15 cellular contexts compared by ENCODE assay signal in the genomic region with DNA sequence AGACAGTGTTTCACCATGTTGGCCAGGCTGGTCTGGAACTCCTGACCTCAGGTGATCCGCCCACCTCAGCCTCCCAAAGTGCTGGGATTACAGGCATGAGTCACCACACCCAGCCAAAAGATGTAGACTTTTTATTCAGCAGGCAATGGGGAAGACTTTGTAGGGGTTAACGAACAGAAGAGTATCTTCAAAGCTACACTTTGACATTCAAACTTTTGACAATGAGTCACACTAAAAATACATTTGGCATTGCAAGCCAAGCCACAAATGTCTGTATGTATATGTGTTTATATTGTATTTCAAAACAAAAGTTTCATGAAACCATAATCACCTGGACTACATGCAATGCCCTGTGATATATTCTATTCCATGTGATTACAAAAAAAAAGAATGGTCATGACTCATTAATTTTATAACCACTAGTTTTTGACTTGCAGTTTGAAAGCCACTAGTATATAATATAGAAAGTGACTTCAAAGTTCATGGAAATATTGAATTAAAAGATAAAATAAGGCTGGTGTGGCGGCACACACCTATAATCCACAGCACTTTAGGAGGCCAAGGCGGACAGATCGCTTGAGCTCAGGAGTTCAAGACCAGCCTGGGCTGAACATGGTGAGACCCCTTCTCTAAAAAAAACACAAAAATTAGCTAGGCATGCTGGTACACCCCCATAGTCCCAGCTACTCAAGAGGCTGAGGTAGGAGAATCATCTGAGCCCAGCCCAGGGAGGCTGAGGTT. TPM values are rescaled to one million over a fixed set of nuclear protein-coding genes. Genes with fewer than 3 reads are reported as not detected.
DNase-seq lines count a peak whose midpoint lies in the region; ATAC-seq and TF ChIP-seq lines count a peak whose summit lies in the region.
"Had no signal": no experiment of that assay in that cellular context is flagged by ENCODE, and none has a peak within 500 bp of the region (broad histone marks: within the 10 kb centered on the region; RNA-seq: fewer than 3 reads in every experiment).

No MANE protein-coding gene starts in this region.

- H3K79me2 ChIP-seq in HCT116 (ENCODE audit: insufficient read depth, low read length) = peaks cover under 1% of the 10 kb centered on the region; the same call in 1 of the 2 replicates

- H3K4me1 Mint-ChIP-seq in Caco-2 (ENCODE audit: low read depth, unreplicated experiment) = no peaks in the 10 kb centered on the region
- H3K4me1 Mint-ChIP-seq in activated naive CD8-positive, alpha-beta T cell treated with anti-CD3 and anti-CD28 coated beads for 36 hours = peaks cover 49% of the 10 kb centered on the region
- peaks cover 16 to 44% (median 23%) of the 10 kb centered on the region in 3 donors for H3K4me1 Mint-ChIP-seq in CD8-positive, alpha-beta memory T cell
- H3K4me1 Mint-ChIP-seq: GM23338 had no signal

- POLR2A ChIA-PET in Caco-2 (lab: Charles Lee) = interaction anchor here (2.0 kb wide), 1 partner anchor 8 kb away, joined by 8 read pairs; a partner anchor contains a TSS
- POLR2A ChIA-PET in HCT116 (lab: Charles Lee) = interaction anchor here (0.6 to 1.6 kb wide), 2 partner anchors 8 to 49 kb away, joined by 4 to 5 read pairs; a partner anchor contains a TSS
- POLR2A ChIA-PET in CD8-positive, alpha-beta memory T cell (lab: Charles Lee) = no interaction called here

- H3K4me1 ChIP-seq in Caco-2 (no peaks in the 10 kb centered on the region), HCT116 (ENCODE audit: control insufficient read depth in 1 of 2, insufficient read depth in 2 of 2, low read length in 2 of 2) (peaks cover 7 to 16% of the 10 kb centered on the region in 2 experiments), foreskin keratinocyte (no peaks in the 10 kb centered on the region), SJCRH30 (no peaks in the 10 kb centered on the region)
- peaks cover 5% of the 10 kb centered on the region for H3K4me1 ChIP-seq in CD8-positive, alpha-beta memory T cell (ENCODE audit: insufficient read depth, low read length)
- H3K4me1 ChIP-seq: left ventricle myocardium inferior, sigmoid colon had no signal

- no peak overlapping the region for H3K27ac ChIP-seq in HCT116 (ENCODE audit: low read depth, low read length)
- H3K27ac ChIP-seq in foreskin keratinocyte = no peak overlapping the region
- H3K27ac ChIP-seq in CD8-positive, alpha-beta memory T cell (ENCODE audit: low read depth, low read length) = no peak overlapping the region
- H3K27ac ChIP-seq in SJCRH30 = no peak overlapping the region
- H3K27ac ChIP-seq: left ventricle myocardium inferior, sigmoid colon had no signal

- H3K36me3 ChIP-seq in Caco-2 (ENCODE audit: control insufficient read depth, insufficient read depth, low read length) (no peaks in the 10 kb centered on the region), HCT116 (ENCODE audit: control insufficient read depth in 1 of 2, insufficient read depth in 2 of 2, low read length in 2 of 2) (peaks cover 28 to 50% of the 10 kb centered on the region in 2 experiments), SJCRH30 (peaks cover 63% of the 10 kb centered on the region)
- peaks cover 36% of the 10 kb centered on the region for H3K36me3 ChIP-seq in CD8-positive, alpha-beta memory T cell (ENCODE audit: insufficient read depth, low read length)

- H2AFZ ChIP-seq in HCT116 (ENCODE audit: low read depth, low read length, poor library complexity, severe bottlenecking) = no peak overlapping the region
- H2AFZ ChIP-seq: GM23338 had no signal

- no peak for TF ChIP-seq POLR2A in HCT116 (IDR thresholded peaks at IDR 0.05; ENCODE audit: borderline replicate concordance, extremely low read depth, insufficient read depth, insufficient read length)

- no peak for DNase-seq in Caco-2
- DNase-seq in HCT116 (ENCODE audit: low read depth, low spot score) = no peak
- peak; percentile 34 for DNase-seq in activated naive CD8-positive, alpha-beta T cell treated with anti-CD3 and anti-CD28 coated beads for 36 hours
- peak; percentile 20 for DNase-seq in foreskin keratinocyte
- no peak for DNase-seq in CD8-positive, alpha-beta memory T cell
- no peak for DNase-seq in SJCRH30
- DNase-seq in NCI-H446 treated with DMSO at 0.1 percent for 48 hours (lab: John Stamatoyannopoulos, UW) = no peak
- DNase-seq: caudate nucleus; CD4-positive, alpha-beta memory T cell; left ventricle myocardium inferior; naive thymus-derived CD4-positive, alpha-beta T cell; NCI-H2107; Right ventricle myocardium superior; sigmoid colon had no signal

- no peak overlapping the region for H3K9ac ChIP-seq in HCT116 (ENCODE audit: low read length)

- H3K27ac Mint-ChIP-seq in Caco-2 (ENCODE audit: unreplicated experiment) = peak overlapping the region; percentile 32
- peak overlapping the region; percentile 89 for H3K27ac Mint-ChIP-seq in activated naive CD8-positive, alpha-beta T cell treated with anti-CD3 and anti-CD28 coated beads for 36 hours
- H3K27ac Mint-ChIP-seq in CD8-positive, alpha-beta memory T cell = peak overlapping the region in 1 of 8 donors; percentile 38
- H3K27ac Mint-ChIP-seq: GM23338 had no signal

- no peaks in the 10 kb centered on the region for H4K20me1 ChIP-seq in HCT116 (ENCODE audit: insufficient read depth)

- H3K27me3 ChIP-seq in Caco-2 (replicated peaks; ENCODE audit: control insufficient read depth, insufficient read depth, low read length) (no peaks in the 10 kb centered on the region), HCT116 (ENCODE audit: insufficient read depth, low read length) (no peaks in the 10 kb centered on the region), foreskin keratinocyte (no peaks in the 10 kb centered on the region), SJCRH30 (no peaks in the 10 kb centered on the region)
- H3K27me3 ChIP-seq in CD8-positive, alpha-beta memory T cell (ENCODE audit: insufficient read depth, low read length, poor library complexity, severe bottlenecking) = no peaks in the 10 kb centered on the region
- H3K27me3 ChIP-seq: sigmoid colon had no signal

- no peaks in the 10 kb centered on the region for H3K9me3 Mint-ChIP-seq in Caco-2 (ENCODE audit: unreplicated experiment)
- H3K9me3 Mint-ChIP-seq in activated naive CD8-positive, alpha-beta T cell treated with anti-CD3 and anti-CD28 coated beads for 36 hours = no peaks in the 10 kb centered on the region
- H3K9me3 Mint-ChIP-seq in CD8-positive, alpha-beta memory T cell = no peaks in the 10 kb centered on the region
- H3K9me3 Mint-ChIP-seq: GM23338; naive thymus-derived CD4-positive, alpha-beta T cell had no signal

- intact Hi-C loops in Caco-2 (cut with micrococcal nuclease; ENCODE audit: unreplicated experiment) (no loop called here), HCT116 (cut with micrococcal nuclease) (no loop called here)

- TF ChIP-seq CTCF in Caco-2 (IDR thresholded peaks at IDR 0.05; ENCODE audit: insufficient read depth in 1 of 2, low read depth in 1 of 2, low read length in 1 of 2, severe bottlenecking in 1 of 2, unreplicated experiment in 1 of 2) = no peak
- no peak for TF ChIP-seq CTCF in HCT116 (IDR thresholded peaks at IDR 0.05 in 2 of 3, conservative IDR thresholded peaks at IDR 0.05 in 1 of 3; ENCODE audit: borderline replicate concordance in 1 of 3, insufficient read depth in 1 of 3, low read depth in 2 of 3, low read length in 2 of 3)
- no peak for TF ChIP-seq CTCF in foreskin keratinocyte (conservative IDR thresholded peaks at IDR 0.05)

- no peaks in the 10 kb centered on the region for H3K27me3 Mint-ChIP-seq in Caco-2 (ENCODE audit: insufficient read depth, unreplicated experiment)
- no peaks in the 10 kb centered on the region for H3K27me3 Mint-ChIP-seq in activated naive CD8-positive, alpha-beta T cell treated with anti-CD3 and anti-CD28 coated beads for 36 hours
- peaks cover 0 to 1% of the 10 kb centered on the region in 2 donors for H3K27me3 Mint-ChIP-seq in CD8-positive, alpha-beta memory T cell
- H3K27me3 Mint-ChIP-seq: CD4-positive, alpha-beta memory T cell; naive thymus-derived CD4-positive, alpha-beta T cell had no signal

- RAD21 ChIA-PET in HCT116 (lab: Charles Lee; ENCODE audit: low non-redundant PET in 1 of 2, low total read pairs in 2 of 2, uncharacterized antibody in 2 of 2, unreplicated experiment in 2 of 2) = no interaction called here

- BruUV-seq in Caco-2 (replicated peaks; lab: Mats Ljungman, UMichigan) (no TSS peak), HCT116 (replicated peaks; lab: Mats Ljungman, UMichigan) (no TSS peak)

- CTCF ChIA-PET in Caco-2 (lab: Charles Lee) = no interaction called here
- CTCF ChIA-PET in HCT116 (lab: Charles Lee) = no interaction called here
- CTCF ChIA-PET in CD8-positive, alpha-beta memory T cell (lab: Charles Lee) = interaction anchor here (1.0 to 1.6 kb wide), 2 partner anchors 8 to 9 kb away, joined by 3 to 5 read pairs; a partner anchor contains a TSS

- H3K36me3 Mint-ChIP-seq in Caco-2 (ENCODE audit: insufficient read depth, unreplicated experiment) = peaks cover 79% of the 10 kb centered on the region
- peaks cover 69% of the 10 kb centered on the region for H3K36me3 Mint-ChIP-seq in activated naive CD8-positive, alpha-beta T cell treated with anti-CD3 and anti-CD28 coated beads for 36 hours
- peaks cover 0 to 80% (median 3%) of the 10 kb centered on the region in 3 donors for H3K36me3 Mint-ChIP-seq in CD8-positive, alpha-beta memory T cell

- ATAC-seq in HCT116 (peak; percentile 76), foreskin keratinocyte (peak; percentile 41)
- ATAC-seq: GM23338; naive thymus-derived CD4-positive, alpha-beta T cell had no signal

- H3K4me3 Mint-ChIP-seq in Caco-2 (ENCODE audit: unreplicated experiment) = no peak overlapping the region
- no peak overlapping the region for H3K4me3 Mint-ChIP-seq in activated naive CD8-positive, alpha-beta T cell treated with anti-CD3 and anti-CD28 coated beads for 36 hours
- H3K4me3 Mint-ChIP-seq in CD8-positive, alpha-beta memory T cell = no peak overlapping the region
- H3K4me3 Mint-ChIP-seq: CD4-positive, alpha-beta memory T cell; GM23338; naive thymus-derived CD4-positive, alpha-beta T cell had no signal

- TF ChIP-seq RAD21 in HCT116 (IDR thresholded peaks at IDR 0.05; ENCODE audit: low read depth) = no peak

- H3K4me3 ChIP-seq in Caco-2 (ENCODE audit: low read depth, low read length) (no peak overlapping the region), HCT116 (replicated peaks in 1 of 2; ENCODE audit: low read depth in 1 of 2, low read length in 2 of 2) (no peak overlapping the region), SJCRH30 (no peak overlapping the region)
- no peak overlapping the region for H3K4me3 ChIP-seq in CD8-positive, alpha-beta memory T cell (ENCODE audit: low read length)
- H3K4me3 ChIP-seq: GM23338, left ventricle myocardium inferior, sigmoid colon had no signal

- H3K4me2 ChIP-seq in HCT116 (ENCODE audit: low read length) = peak overlapping the region; percentile 7; the same call in 1 of the 2 replicates
- H3K4me2 ChIP-seq: GM23338 had no signal

- no peaks in the 10 kb centered on the region for H3K9me3 ChIP-seq in Caco-2
- H3K9me3 ChIP-seq in HCT116 (ENCODE audit: control insufficient read depth in 1 of 2, insufficient read depth in 1 of 2, low read depth in 1 of 2, low read length in 2 of 2) = no peaks in the 10 kb centered on the region
- H3K9me3 ChIP-seq in CD8-positive, alpha-beta memory T cell (ENCODE audit: low read length) = no peaks in the 10 kb centered on the region
- no peaks in the 10 kb centered on the region for H3K9me3 ChIP-seq in SJCRH30 (replicated peaks)
- H3K9me3 ChIP-seq: left ventricle myocardium inferior, sigmoid colon had no signal

- no peaks in the 10 kb centered on the region for H3K9me2 ChIP-seq in HCT116 (ENCODE audit: insufficient read depth)

RNA-seq across cellular contexts. Expression of a gene that starts 8.3 kb away (rescaled TPM):
- total RNA-seq in Caco-2 (2022) (31.8 and 33.4 TPM in 2 replicates), HCT116 (2021; ENCODE audit: unreplicated experiment) (43.5 TPM), foreskin keratinocyte (42.3 and 43.1 TPM in 2 replicates)
- 19.8 and 28.3 TPM in 2 replicates for polyA plus RNA-seq in HCT116 (2012)
- total RNA-seq in activated naive CD8-positive, alpha-beta T cell treated with anti-CD3 and anti-CD28 coated beads for 36 hours = 10 to 100 TPM; 59.6 to 62.5 TPM
- 30.1 and 35.2 TPM in 2 replicates for polyA plus RNA-seq in foreskin keratinocyte
- total RNA-seq in CD8-positive, alpha-beta memory T cell = 10 to 100 TPM; 54.4 to 58.9 TPM
- polyA plus RNA-seq in CD8-positive, alpha-beta memory T cell = 38.4 TPM
- total RNA-seq in SJCRH30 (2014; rRNA removed; shearing (Covaris generic)) = 42.0 and 44.3 TPM in 2 replicates

RNA-seq across cellular contexts. Expression of a gene that starts 17.2 kb away (rescaled TPM):
- total RNA-seq in Caco-2 (2022) (50.5 and 54.1 TPM in 2 replicates), HCT116 (2021; ENCODE audit: unreplicated experiment) (55.1 TPM), foreskin keratinocyte (35.4 and 41.0 TPM in 2 replicates)
- 13.3 and 19.8 TPM in 2 replicates for polyA plus RNA-seq in HCT116 (2012)
- 10 to 100 TPM; 73.4 to 77.1 TPM for total RNA-seq in activated naive CD8-positive, alpha-beta T cell treated with anti-CD3 and anti-CD28 coated beads for 36 hours
- polyA plus RNA-seq in foreskin keratinocyte = 17.9 and 22.7 TPM in 2 replicates
- 10 to 100 TPM; 70.0 to 74.7 TPM for total RNA-seq in CD8-positive, alpha-beta memory T cell
- polyA plus RNA-seq in CD8-positive, alpha-beta memory T cell = 9.9 TPM
- 35.2 and 38.4 TPM in 2 replicates for total RNA-seq in SJCRH30 (2014; rRNA removed; shearing (Covaris generic))

Comparison
In these comparisons a context has a peak if more than half of its experiments do, and no peak if none do; other contexts are left out.
1. DNase-seq: peak in activated naive CD8-positive, alpha-beta T cell treated with anti-CD3 and anti-CD28 coated beads for 36 hours (single experiment) and foreskin keratinocyte (2 of 2); none in Caco-2 (0 of 2), HCT116 (single experiment), CD8-positive, alpha-beta memory T cell (0 of 5), SJCRH30 (0 of 2) and NCI-H446 treated with DMSO at 0.1 percent for 48 hours (single experiment).